In the genomic region with DNA sequence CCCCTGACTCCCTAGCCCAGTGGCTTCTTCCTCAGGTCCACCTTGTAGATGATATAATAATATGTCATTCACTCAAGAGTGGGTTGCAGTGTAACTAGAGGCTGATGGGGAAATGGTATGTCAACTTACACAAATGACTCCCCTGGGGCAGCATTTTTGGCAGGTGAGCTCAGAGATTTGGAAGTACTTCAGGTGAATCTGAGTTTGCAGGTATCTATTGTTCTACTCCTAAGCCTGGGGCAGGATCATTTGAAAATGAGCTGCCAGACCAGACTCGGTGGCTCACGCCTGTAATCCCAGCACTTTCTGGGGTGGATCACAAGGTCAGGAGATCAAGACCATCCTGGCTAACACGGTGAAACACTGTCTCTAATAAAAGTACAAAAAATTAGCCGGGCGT, we compare ENCODE assay signal across 19 cellular contexts. TPM values are rescaled to one million over a fixed set of nuclear protein-coding genes. Genes with fewer than 3 reads are reported as not detected.
"Had no signal": no experiment of that assay in that cellular context is flagged by ENCODE, and none has a peak within 500 bp of the region (broad histone marks: within the 10 kb centered on the region; RNA-seq: fewer than 3 reads in every experiment).

No MANE protein-coding gene starts in this region.

- H3K4me3 ChIP-seq: hepatocyte, left lung, spleen had no signal

- H3K4me2 ChIP-seq: hepatocyte had no signal

- H3K36me3 ChIP-seq: left lung, spleen had no signal

- H3K4me1 ChIP-seq: left lung, spleen had no signal

- DNase-seq: activated CD4-positive, alpha-beta T cell treated with anti-CD3 and anti-CD28 coated beads, Interleukin-2, amount 10 ng/mL, durations not matched to agents 24 days and 14 days; activated CD8-positive, alpha-beta memory T cell treated with anti-CD3 and anti-CD28 coated beads, Interleukin-2, amount 50 U/mL, for 4 hours; activated naive CD4-positive, alpha-beta T cell treated with anti-CD3 and anti-CD28 coated beads for 36 hours; activated T-cell treated with anti-CD3 and anti-CD28 coated beads, Interleukin-2, amount 50 U/mL, for 4 hours; aorta; effector CD8-positive, alpha-beta T cell; foreskin fibroblast; kidney; left lung; nephron progenitor cell; occipital lobe; retina; spleen; stimulated activated naive B cell treated with anti-CD40 and anti-IgM and Interleukin-4, amounts not matched to agents 10 μg/mL and 1 μg/mL and 100 μg/mL, for 72 hours had no signal

- H2AFZ ChIP-seq: hepatocyte had no signal

- ATAC-seq: activated T-cell treated with anti-CD3 and anti-CD28 coated beads, Interleukin-2, amount 50 U/mL, for 4 hours; left lung; stimulated activated naive B cell treated with anti-CD40 and anti-IgM and Interleukin-4, amounts not matched to agents 10 μg/mL and 1 μg/mL and 100 μg/mL, for 72 hours had no signal

- H3K27me3 ChIP-seq: hepatocyte had no signal

- H3K9me3 ChIP-seq: left lung, spleen had no signal

- H3K27ac ChIP-seq: hepatocyte, left lung, spleen had no signal

RNA-seq across cellular contexts. Expression of a gene that starts 11.6 kb away (rescaled TPM):
- total RNA-seq: activated CD4-positive, alpha-beta T cell treated with anti-CD3 and anti-CD28 coated beads, Interleukin-2, amount 10 ng/mL, durations not matched to agents 24 days and 14 days; activated naive CD4-positive, alpha-beta T cell treated with anti-CD3 and anti-CD28 coated beads for 36 hours; activated T-cell treated with anti-CD3 and anti-CD28 coated beads, Interleukin-2, amount 50 U/mL, for 4 hours; aorta; kidney; left lung; lung microvascular endothelial cell; myocyte; posterior vena cava; spleen; ureter had no signal
- polyA plus RNA-seq: aorta, hepatocyte had no signal
